19 cellular contexts compared by ENCODE assay signal in genomic region chr1:185776521-185776920, GRCh38. TPM values are rescaled to one million over a fixed set of nuclear protein-coding genes. Genes with fewer than 3 reads are reported as not detected.
A peak's percentile ranks its signal among the peaks of the same experiment; 100 is the strongest.
DNase-seq lines count a peak whose midpoint lies in the region; ATAC-seq and TF ChIP-seq lines count a peak whose summit lies in the region.
"Had no signal": no experiment of that assay in that cellular context is flagged by ENCODE, and none has a peak within 500 bp of the region (broad histone marks: within the 10 kb centered on the region; RNA-seq: fewer than 3 reads in every experiment).

No MANE protein-coding gene starts in this region.

- TF ChIP-seq CTCF in AG10803 (conservative IDR thresholded peaks at IDR 0.05; ENCODE audit: low read length) (no peak), GM23338 (conservative IDR thresholded peaks at IDR 0.05; ENCODE audit: low read depth in 2 of 2) (no peak), neural progenitor cell (IDR thresholded peaks at IDR 0.05) (no peak)

- H3K27ac Mint-ChIP-seq in GM23338, result peak overlapping the region; percentile 43; the same call in 1 of the 2 replicates
- peak overlapping the region; percentile 43 for H3K27ac Mint-ChIP-seq in neural progenitor cell
- H3K27ac Mint-ChIP-seq: CD4-positive, CD25-positive, alpha-beta regulatory T cell; H9; HFFc6 had no signal

- H3K4me3 Mint-ChIP-seq in GM23338 (no peak overlapping the region), neural progenitor cell (no peak overlapping the region)
- H3K4me3 Mint-ChIP-seq: CD4-positive, CD25-positive, alpha-beta regulatory T cell; H9; HFFc6 had no signal

- H3K36me3 ChIP-seq in GM23338 (ENCODE audit: insufficient read depth), result no peaks in the 10 kb centered on the region
- H3K36me3 ChIP-seq in neural progenitor cell, result no peaks in the 10 kb centered on the region
- H3K36me3 ChIP-seq: MG63, Peyer's patch, SJSA1 had no signal

- H3K9me3 ChIP-seq in neural progenitor cell (ENCODE audit: low read depth), result no peaks in the 10 kb centered on the region
- H3K9me3 ChIP-seq: Peyer's patch, SJSA1 had no signal

- no peaks in the 10 kb centered on the region for H3F3A ChIP-seq in GM23338 (replicated peaks; ENCODE audit: low read depth)
- H3F3A ChIP-seq in neural progenitor cell (ENCODE audit: low read depth), result peaks cover 5% of the 10 kb centered on the region

- no peaks in the 10 kb centered on the region for H3K27me3 Mint-ChIP-seq in GM23338 (ENCODE audit: insufficient read depth, low read depth, poor library complexity)
- no peaks in the 10 kb centered on the region for H3K27me3 Mint-ChIP-seq in neural progenitor cell (ENCODE audit: insufficient read depth, low read depth)
- H3K27me3 Mint-ChIP-seq: CD4-positive, CD25-positive, alpha-beta regulatory T cell had no signal

- no peak overlapping the region for H3K4me2 ChIP-seq in GM23338
- no peak overlapping the region for H3K4me2 ChIP-seq in neural progenitor cell

- H3K4me1 ChIP-seq in GM23338 (ENCODE audit: insufficient read depth), result peaks cover 6% of the 10 kb centered on the region
- H3K4me1 ChIP-seq in neural progenitor cell, result peaks cover 11% of the 10 kb centered on the region
- H3K4me1 ChIP-seq: Peyer's patch had no signal

- H3K79me2 ChIP-seq in GM23338 (replicated peaks; ENCODE audit: insufficient read depth) (no peaks in the 10 kb centered on the region), neural progenitor cell (ENCODE audit: low read depth) (no peaks in the 10 kb centered on the region)

- H3K4me3 ChIP-seq in AG10803 (ENCODE audit: low read length) (no peak overlapping the region), GM23338 (no peak overlapping the region), neural progenitor cell (no peak overlapping the region)
- H3K4me3 ChIP-seq: K562, MG63, Peyer's patch, SJSA1 had no signal

- H3K9me2 ChIP-seq in GM23338 (ENCODE audit: insufficient read depth), result no peaks in the 10 kb centered on the region

- H3K4me1 Mint-ChIP-seq in GM23338 (peaks cover 23% of the 10 kb centered on the region), neural progenitor cell (peaks cover 31% of the 10 kb centered on the region)
- H3K4me1 Mint-ChIP-seq: CD4-positive, CD25-positive, alpha-beta regulatory T cell had no signal

- H3K27ac ChIP-seq in GM23338 (ENCODE audit: low read depth) (no peak overlapping the region), neural progenitor cell (no peak overlapping the region)
- H3K27ac ChIP-seq: Peyer's patch, SJSA1 had no signal

- ATAC-seq in GM23338 (no peak), SK-N-SH treated with all-trans-retinoic acid at 6 μM for 48 hours (peak; percentile 41), GM19467 (IDR thresholded peaks at IDR 0.05; ENCODE audit: unreplicated experiment) (no peak)
- ATAC-seq: K562 had no signal

- peaks cover 4% of the 10 kb centered on the region; the same call in 1 of the 3 replicates for H3K9me3 Mint-ChIP-seq in GM23338
- peaks cover 3% of the 10 kb centered on the region for H3K9me3 Mint-ChIP-seq in neural progenitor cell
- H3K9me3 Mint-ChIP-seq: HFFc6 had no signal

- H3K36me3 Mint-ChIP-seq in GM23338 (ENCODE audit: low read depth) (no peaks in the 10 kb centered on the region), neural progenitor cell (no peaks in the 10 kb centered on the region)
- H3K36me3 Mint-ChIP-seq: CD4-positive, CD25-positive, alpha-beta regulatory T cell had no signal

- no peak overlapping the region for H3K9ac ChIP-seq in neural progenitor cell

- H4K20me1 ChIP-seq in GM23338 (replicated peaks; ENCODE audit: insufficient read depth), result no peaks in the 10 kb centered on the region
- no peaks in the 10 kb centered on the region for H4K20me1 ChIP-seq in neural progenitor cell (ENCODE audit: low read depth)

- no peak overlapping the region for H2AFZ ChIP-seq in GM23338
- H2AFZ ChIP-seq in neural progenitor cell (replicated peaks), result no peak overlapping the region

- no peaks in the 10 kb centered on the region for H3K27me3 ChIP-seq in GM23338 (ENCODE audit: insufficient read depth)
- H3K27me3 ChIP-seq in neural progenitor cell, result no peaks in the 10 kb centered on the region
- H3K27me3 ChIP-seq: Peyer's patch, SJSA1 had no signal

- DNase-seq in AG10803 (ENCODE audit: low read depth) (peak; percentile 32), GM23338 (ENCODE audit: low spot score) (no peak), neural progenitor cell (ENCODE audit: low spot score) (no peak), NCI-H1436 (lab: John Stamatoyannopoulos, UW) (no peak)
- DNase-seq in activated T-cell treated with anti-CD3 and anti-CD28 coated beads, Interleukin-2, amount 50 U/mL, for 48 hours, result no peak
- DNase-seq: CD4-positive, CD25-positive, alpha-beta regulatory T cell; COR-L47; DND-41; H9; HFFc6; MG63; NCI-H1417 treated with DMSO at 0.1 percent for 48 hours; NCI-H2029; Peyer's patch; T-helper 2 cell had no signal

TF ChIP-seq in GM23338, 12 proteins besides CTCF, POLR2A, EP300 and RAD21 (continues in another document):
- TF ChIP-seq POLR2AphosphoS5 (IDR thresholded peaks at IDR 0.05; ENCODE audit: low read depth) (no peak), STAT1 (IDR thresholded peaks at IDR 0.05; ENCODE audit: unreplicated experiment) (no peak), CREB1 (CRISPR knock-in tag; IDR thresholded peaks at IDR 0.05; ENCODE audit: low read depth) (no peak), EZH2phosphoT487 (IDR thresholded peaks at IDR 0.05; ENCODE audit: unreplicated experiment) (no peak), NANOG (IDR thresholded peaks at IDR 0.05; ENCODE audit: borderline replicate concordance) (no peak), EZH2 (IDR thresholded peaks at IDR 0.05; ENCODE audit: low read depth, unreplicated experiment) (no peak), ZNF114 (CRISPR knock-in tag; IDR thresholded peaks at IDR 0.05) (no peak), JUNB (IDR thresholded peaks at IDR 0.05; ENCODE audit: unreplicated experiment) (no peak)

TF ChIP-seq in SK-N-SH treated with all-trans-retinoic acid at 6 μM for 48 hours, 23 proteins besides CTCF, POLR2A, EP300 and RAD21:
- 0 out of 2 replicates have a peak, but pooled peaks have one; percentile 34 for TF ChIP-seq TOX (CRISPR knock-in tag; IDR thresholded peaks at IDR 0.05; ENCODE audit: borderline replicate concordance)
- TF ChIP-seq ISL1 (CRISPR knock-in tag; IDR thresholded peaks at IDR 0.05), result no peak
- no peak for TF ChIP-seq TCF4 (CRISPR knock-in tag; IDR thresholded peaks at IDR 0.05; ENCODE audit: borderline replicate concordance)

RNA-seq across cellular contexts. Expression of gene HMCN1, which starts 42.3 kb away (rescaled TPM):
- total RNA-seq in GM23338 (2014; rRNA removed; shearing (Covaris generic)), result 8.7 and 17.2 TPM in 2 replicates
- 1.6 and 2.7 TPM in 2 replicates for polyA plus RNA-seq in GM23338 (2016; fragmentation: Nextera tagmentation; extraction: Ambion mirVana)
- 18.7 and 26.4 TPM in 2 replicates for total RNA-seq in neural progenitor cell (ENCODE audit: low replicate concordance)
